In the genomic region with DNA sequence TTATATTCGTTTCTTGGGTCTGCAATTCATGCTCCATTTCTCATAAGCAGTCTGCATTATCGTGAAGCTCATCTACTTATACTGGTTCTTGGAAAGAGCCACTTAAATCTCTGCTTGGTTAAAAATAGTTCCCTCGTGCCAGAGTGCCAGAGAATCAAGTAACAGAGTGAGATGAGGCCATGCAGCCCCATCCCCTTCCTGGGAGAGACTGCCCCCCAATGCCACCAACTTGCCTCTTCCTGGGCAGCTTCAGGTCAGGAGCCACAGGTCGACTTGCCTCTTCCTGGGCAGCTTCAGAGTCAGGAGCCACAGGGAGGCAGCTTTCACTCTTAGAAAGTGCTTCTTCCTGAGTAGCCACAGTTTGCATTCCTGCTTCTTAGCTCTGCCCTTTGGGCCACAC, we compare ENCODE assay signal across 17 cellular contexts.
DNase-seq lines count a peak whose midpoint lies in the region; ATAC-seq and TF ChIP-seq lines count a peak whose summit lies in the region.
"Had no signal": no experiment of that assay in that cellular context is flagged by ENCODE, and none has a peak within 500 bp of the region (broad histone marks: within the 10 kb centered on the region; RNA-seq: fewer than 3 reads in every experiment).

No MANE protein-coding gene starts in this region.

- no peaks in the 10 kb centered on the region for H3K36me3 Mint-ChIP-seq in neural progenitor cell
- no peaks in the 10 kb centered on the region for H3K36me3 Mint-ChIP-seq in activated T-cell treated with anti-CD3 and anti-CD28 coated beads, Interleukin-2, amount 50 U/mL, for 4 hours (ENCODE audit: insufficient read depth)

- H3K27ac Mint-ChIP-seq in neural progenitor cell: peak overlapping the region; percentile 50
- H3K27ac Mint-ChIP-seq: B cell; CD4-positive, alpha-beta T cell had no signal

- H3K4me1 ChIP-seq in adipocyte (ENCODE audit: control insufficient read depth, insufficient read depth, low read length): no peaks in the 10 kb centered on the region
- peaks cover 0 to 19% (median 0%) of the 10 kb centered on the region in 3 donors for H3K4me1 ChIP-seq in gastroesophageal sphincter
- H3K4me1 ChIP-seq in neural progenitor cell: peaks cover 10% of the 10 kb centered on the region
- peaks cover 37 to 51% of the 10 kb centered on the region in 2 donors for H3K4me1 ChIP-seq in thyroid gland
- H3K4me1 ChIP-seq: Peyer's patch had no signal

- peak; percentile 8 for DNase-seq in adipocyte (ENCODE audit: low read depth)
- no peak for DNase-seq in neural progenitor cell (ENCODE audit: low spot score)
- DNase-seq in thyroid gland: peak; percentile 51 to 64
- no peak for DNase-seq in activated T-cell treated with anti-CD3 and anti-CD28 coated beads, Interleukin-2, amount 50 U/mL, for 1 hour
- no peak for DNase-seq in midbrain (lab: John Stamatoyannopoulos, UW)
- DNase-seq in activated T-cell treated with anti-CD3 and anti-CD28 coated beads, Interleukin-2, amount 50 U/mL, for 4 hours: no peak
- DNase-seq: CD4-positive, alpha-beta T cell; H7; Karpas-422; NCI-H1105 treated with DMSO at 0.1 percent for 48 hours; NCI-H187; NCI-H2171; NCI-H510A; Peyer's patch; Right ventricle myocardium superior had no signal

- H3K79me2 ChIP-seq in neural progenitor cell (ENCODE audit: low read depth): no peaks in the 10 kb centered on the region

- H3K4me2 ChIP-seq in neural progenitor cell: no peak overlapping the region

- intact Hi-C loops in thyroid gland (cut with DNase I): no loop called here

- H3K9ac ChIP-seq in adipocyte (ENCODE audit: low read length): no peak overlapping the region
- no peak overlapping the region for H3K9ac ChIP-seq in neural progenitor cell

- peaks cover 53% of the 10 kb centered on the region for H3K27me3 ChIP-seq in adipocyte (replicated peaks; ENCODE audit: control insufficient read depth, insufficient read depth, low read length)
- no peaks in the 10 kb centered on the region for H3K27me3 ChIP-seq in gastroesophageal sphincter
- no peaks in the 10 kb centered on the region for H3K27me3 ChIP-seq in neural progenitor cell
- no peaks in the 10 kb centered on the region for H3K27me3 ChIP-seq in thyroid gland
- H3K27me3 ChIP-seq: Peyer's patch had no signal

- H3F3A ChIP-seq in neural progenitor cell (ENCODE audit: low read depth): peaks cover 7% of the 10 kb centered on the region

- no peak for TF ChIP-seq EP300 in gastroesophageal sphincter (IDR thresholded peaks at IDR 0.05)

- ATAC-seq in gastroesophageal sphincter: peak; percentile 22
- no peak for ATAC-seq in activated T-cell treated with anti-CD3 and anti-CD28 coated beads, Interleukin-2, amount 50 U/mL, for 4 hours

- H3K36me3 ChIP-seq in adipocyte (ENCODE audit: control insufficient read depth, insufficient read depth, low read length, severe bottlenecking) (no peaks in the 10 kb centered on the region), gastroesophageal sphincter (no peaks in the 10 kb centered on the region), neural progenitor cell (no peaks in the 10 kb centered on the region), thyroid gland (no peaks in the 10 kb centered on the region)
- H3K36me3 ChIP-seq: Peyer's patch had no signal

- no peak overlapping the region for H3K4me3 ChIP-seq in adipocyte (ENCODE audit: low read length)
- H3K4me3 ChIP-seq in gastroesophageal sphincter: no peak overlapping the region
- no peak overlapping the region for H3K4me3 ChIP-seq in neural progenitor cell
- H3K4me3 ChIP-seq in thyroid gland (replicated peaks in 1 of 3): no peak overlapping the region
- H3K4me3 ChIP-seq: Peyer's patch had no signal

- H3K27ac ChIP-seq in gastroesophageal sphincter: peak overlapping the region in 3 of 4 donors; percentile 56 to 67 (median 56)
- H3K27ac ChIP-seq in neural progenitor cell: no peak overlapping the region
- H3K27ac ChIP-seq in thyroid gland: peak overlapping the region; percentile 89 to 93 (median 90)
- H3K27ac ChIP-seq: Peyer's patch had no signal

- no peaks in the 10 kb centered on the region for H4K20me1 ChIP-seq in neural progenitor cell (ENCODE audit: low read depth)

- H3K9me3 ChIP-seq in adipocyte (ENCODE audit: control insufficient read depth, low read length): no peaks in the 10 kb centered on the region
- H3K9me3 ChIP-seq in gastroesophageal sphincter: no peaks in the 10 kb centered on the region
- no peaks in the 10 kb centered on the region for H3K9me3 ChIP-seq in neural progenitor cell (ENCODE audit: low read depth)
- no peaks in the 10 kb centered on the region for H3K9me3 ChIP-seq in thyroid gland
- H3K9me3 ChIP-seq: Peyer's patch had no signal

- TF ChIP-seq CTCF in gastroesophageal sphincter (IDR thresholded peaks at IDR 0.05) (no peak), neural progenitor cell (IDR thresholded peaks at IDR 0.05) (no peak), thyroid gland (IDR thresholded peaks at IDR 0.05) (peak in 1 of 6 experiments; percentile 18)

- no peak overlapping the region for H3K4me3 Mint-ChIP-seq in neural progenitor cell
- H3K4me3 Mint-ChIP-seq in activated T-cell treated with anti-CD3 and anti-CD28 coated beads, Interleukin-2, amount 50 U/mL, for 4 hours: no peak overlapping the region
- H3K4me3 Mint-ChIP-seq: B cell; CD4-positive, alpha-beta T cell had no signal

- H2AFZ ChIP-seq in neural progenitor cell (replicated peaks): peak overlapping the region; percentile 63

- no peak for TF ChIP-seq POLR2A in gastroesophageal sphincter (IDR thresholded peaks at IDR 0.05)
- TF ChIP-seq POLR2A in thyroid gland (IDR thresholded peaks at IDR 0.05): peak in 1 of 2 donors; percentile 12

- 34% methylated on average over 3 of the region's 4 CpGs; no CpG with 5 or more reads in 1 of the 2 donors for WGBS in gastroesophageal sphincter (ENCODE audit: low coverage in 1 of 2), 2 donors
- 15 to 16% methylated on average over 4 of the region's 4 CpGs for WGBS in thyroid gland, 2 donors

- H3K27me3 Mint-ChIP-seq in neural progenitor cell (ENCODE audit: insufficient read depth, low read depth): peaks cover 2% of the 10 kb centered on the region
- peaks cover 11% of the 10 kb centered on the region for H3K27me3 Mint-ChIP-seq in activated T-cell treated with anti-CD3 and anti-CD28 coated beads, Interleukin-2, amount 50 U/mL, for 4 hours (ENCODE audit: low read depth)
- H3K27me3 Mint-ChIP-seq: CD4-positive, alpha-beta T cell had no signal

- peaks cover 4% of the 10 kb centered on the region for H3K9me3 Mint-ChIP-seq in neural progenitor cell
- no peaks in the 10 kb centered on the region for H3K9me3 Mint-ChIP-seq in activated T-cell treated with anti-CD3 and anti-CD28 coated beads, Interleukin-2, amount 50 U/mL, for 4 hours
- H3K9me3 Mint-ChIP-seq: CD4-positive, alpha-beta T cell had no signal

- H3K4me1 Mint-ChIP-seq in neural progenitor cell: peaks cover 37% of the 10 kb centered on the region
- peaks cover 3% of the 10 kb centered on the region for H3K4me1 Mint-ChIP-seq in activated T-cell treated with anti-CD3 and anti-CD28 coated beads, Interleukin-2, amount 50 U/mL, for 4 hours (ENCODE audit: low read depth)
- H3K4me1 Mint-ChIP-seq: B cell had no signal

Comparison
In these comparisons a context has a peak if more than half of its experiments do, and no peak if none do; other contexts are left out.
1. DNase-seq: peak in adipocyte (single experiment) and thyroid gland (2 of 2); none in neural progenitor cell (single experiment), activated T-cell treated with anti-CD3 and anti-CD28 coated beads, Interleukin-2, amount 50 U/mL, for 1 hour (single experiment), midbrain (single experiment) and activated T-cell treated with anti-CD3 and anti-CD28 coated beads, Interleukin-2, amount 50 U/mL, for 4 hours (single experiment).